Comparison of ENCODE assay signal across 20 cellular contexts in the genomic region with DNA sequence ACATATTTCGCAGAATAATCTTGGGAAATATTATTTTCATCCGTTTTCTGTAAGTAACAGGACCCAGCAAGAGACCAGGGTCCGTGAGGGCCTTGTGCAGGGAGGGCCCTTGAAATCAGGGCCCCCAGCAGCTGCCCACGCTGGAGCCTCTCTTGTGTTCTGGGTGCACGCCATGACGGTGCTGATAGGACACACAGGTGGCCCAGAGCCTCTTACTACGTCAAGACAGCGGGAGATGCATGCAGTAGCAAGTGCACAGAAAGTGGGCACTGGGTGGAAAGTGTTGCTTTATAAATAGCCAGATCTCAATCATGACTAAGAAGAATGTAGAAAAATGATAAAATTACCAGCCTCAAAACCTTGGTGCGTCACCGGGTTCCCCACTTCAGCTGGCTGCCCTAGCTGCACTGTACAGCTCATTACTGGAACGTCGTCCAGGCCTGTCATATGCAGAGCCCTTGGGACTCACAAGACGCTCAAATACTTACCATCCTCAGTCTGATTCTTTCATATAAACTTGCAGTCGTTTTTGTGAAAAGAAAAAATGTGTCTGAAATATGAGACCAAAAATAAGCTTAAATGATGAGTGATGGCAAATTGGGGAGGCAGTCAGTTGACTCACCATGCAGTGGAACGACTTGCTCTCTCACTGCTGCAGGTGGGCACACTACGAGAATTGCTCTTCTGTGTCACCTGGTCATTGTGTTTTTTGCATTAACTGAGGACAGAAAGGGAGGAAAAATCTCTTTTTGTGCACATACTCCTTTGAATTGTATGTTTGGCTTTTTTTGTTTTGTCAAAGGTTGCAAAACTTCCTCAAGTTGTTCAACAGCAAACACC.
"Had no signal": no experiment of that assay in that cellular context is flagged by ENCODE, and none has a peak within 500 bp of the region (broad histone marks: within the 10 kb centered on the region; RNA-seq: fewer than 3 reads in every experiment).

No MANE protein-coding gene starts in this region.

- H3K4me1 Mint-ChIP-seq: activated CD4-positive, alpha-beta T cell treated with anti-CD3 and anti-CD28 coated beads for 36 hours; brain had no signal

- H3K27ac Mint-ChIP-seq: activated CD4-positive, alpha-beta T cell treated with anti-CD3 and anti-CD28 coated beads for 36 hours; activated naive CD4-positive, alpha-beta T cell treated with anti-CD3 and anti-CD28 coated beads for 36 hours; activated T-cell treated with anti-CD3 and anti-CD28 coated beads, Interleukin-2, amount 50 U/mL, for 24 hours; activated T-helper 2 cell treated with anti-CD3 and anti-CD28 coated beads, Interferon-gamma antibody, Interleukin-2, Interleukin-4, amounts not matched to agents 10 μg/mL and 5 μg/mL and 100 μg/mL, durations not matched to agents 14 hours and 24 hours and 36 hours; stimulated activated naive CD8-positive, alpha-beta T cell treated with anti-CD3 and anti-CD28 coated beads, Interleukin-15, Interleukin-2, amounts not matched to agents 100 ng/mL and 50 ng/mL, for 24 hours had no signal

- H3K27me3 ChIP-seq: colonic mucosa, foreskin keratinocyte, left lung, tibial artery had no signal

- H3K4me3 ChIP-seq: colonic mucosa, left lung, lung, tibial artery had no signal

- H3K4me1 ChIP-seq: colonic mucosa, foreskin keratinocyte, left lung, tibial artery had no signal

- DNase-seq: activated CD4-positive, alpha-beta T cell treated with anti-CD3 and anti-CD28 coated beads for 36 hours; activated CD4-positive, alpha-beta T cell treated with anti-CD3 and anti-CD28 coated beads, Interleukin-2, amount 50 U/mL, for 4 hours; activated CD8-positive, alpha-beta memory T cell treated with anti-CD3 and anti-CD28 coated beads for 24 hours; activated CD8-positive, alpha-beta memory T cell treated with anti-CD3 and anti-CD28 coated beads, Interleukin-2, amount 50 U/mL, for 4 hours; activated naive CD4-positive, alpha-beta T cell treated with anti-CD3 and anti-CD28 coated beads for 36 hours; activated T-cell treated with anti-CD3 and anti-CD28 coated beads, Interleukin-2, amount 50 U/mL, for 24 hours; aorta; central memory CD4-positive, alpha-beta T cell; colonic mucosa; foreskin keratinocyte; left lung; naive B cell; stimulated activated CD4-positive, alpha-beta T cell treated with anti-CD3 and anti-CD28 coated beads, Interleukin-4, amount 100 ng/mL, for 4 hours; substantia nigra; T-helper 1 cell; tibial artery had no signal

- H3K9me3 Mint-ChIP-seq: activated naive CD4-positive, alpha-beta T cell treated with anti-CD3 and anti-CD28 coated beads for 36 hours; activated T-cell treated with anti-CD3 and anti-CD28 coated beads, Interleukin-2, amount 50 U/mL, for 24 hours; activated T-helper 2 cell treated with anti-CD3 and anti-CD28 coated beads, Interferon-gamma antibody, Interleukin-2, Interleukin-4, amounts not matched to agents 10 μg/mL and 5 μg/mL and 100 μg/mL, durations not matched to agents 14 hours and 24 hours and 36 hours; brain; naive B cell; stimulated activated naive CD8-positive, alpha-beta T cell treated with anti-CD3 and anti-CD28 coated beads, Interleukin-15, Interleukin-2, amounts not matched to agents 100 ng/mL and 50 ng/mL, for 24 hours had no signal

- H3K27me3 Mint-ChIP-seq: activated CD4-positive, alpha-beta T cell treated with anti-CD3 and anti-CD28 coated beads for 36 hours; activated T-cell treated with anti-CD3 and anti-CD28 coated beads, Interleukin-2, amount 50 U/mL, for 24 hours; naive B cell; stimulated activated naive CD8-positive, alpha-beta T cell treated with anti-CD3 and anti-CD28 coated beads, Interleukin-15, Interleukin-2, amounts not matched to agents 100 ng/mL and 50 ng/mL, for 24 hours had no signal

- H3K9me3 ChIP-seq: colonic mucosa, left lung, tibial artery had no signal

- H3K4me3 Mint-ChIP-seq: activated CD4-positive, alpha-beta T cell treated with anti-CD3 and anti-CD28 coated beads for 36 hours; activated naive CD4-positive, alpha-beta T cell treated with anti-CD3 and anti-CD28 coated beads for 36 hours; activated T-cell treated with anti-CD3 and anti-CD28 coated beads, Interleukin-2, amount 50 U/mL, for 24 hours; brain; stimulated activated naive CD8-positive, alpha-beta T cell treated with anti-CD3 and anti-CD28 coated beads, Interleukin-15, Interleukin-2, amounts not matched to agents 100 ng/mL and 50 ng/mL, for 24 hours had no signal

- ATAC-seq: activated CD4-positive, alpha-beta T cell treated with anti-CD3 and anti-CD28 coated beads for 36 hours; foreskin keratinocyte; left lung had no signal

- H3K27ac ChIP-seq: colonic mucosa, foreskin keratinocyte, left lung, tibial artery had no signal
